Comparison of ENCODE assay signal across 8 cellular contexts in the genomic region with DNA sequence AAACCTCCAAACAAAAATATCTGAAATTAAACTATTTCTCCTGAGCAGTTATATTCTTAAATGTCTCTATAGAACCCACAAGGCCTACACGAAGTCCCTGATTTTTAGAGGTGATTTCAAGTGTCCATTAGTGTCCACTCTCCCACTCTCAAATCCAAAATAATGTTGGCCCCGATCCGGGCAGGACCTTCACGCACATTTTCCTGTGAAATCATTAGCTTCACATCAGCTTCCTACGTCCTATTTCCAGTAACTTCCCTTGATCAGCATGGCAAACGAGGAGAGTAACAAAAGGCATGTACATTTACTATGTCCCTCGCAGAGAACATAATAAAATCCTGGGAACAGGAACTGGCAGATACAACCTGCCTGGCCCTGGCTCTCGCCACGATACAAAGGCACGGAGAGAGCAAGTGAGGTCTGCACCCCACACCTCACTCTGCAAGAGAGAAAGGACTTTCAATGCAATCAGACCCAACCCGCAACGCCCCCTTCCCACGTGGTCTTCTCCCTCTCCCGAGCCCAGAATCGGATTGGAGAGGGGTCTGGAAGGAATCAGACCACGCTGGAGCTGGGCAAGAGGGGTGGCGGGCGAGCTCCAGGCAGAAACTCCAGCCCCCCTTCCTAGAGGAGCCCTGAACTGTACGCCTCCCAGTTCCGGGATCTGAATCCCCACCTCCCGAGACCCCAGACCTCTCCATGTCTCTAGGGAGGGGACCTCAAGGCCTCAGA. TPM values are rescaled to one million over a fixed set of nuclear protein-coding genes. Genes with fewer than 3 reads are reported as not detected.
A peak's percentile ranks its signal among the peaks of the same experiment; 100 is the strongest.
DNase-seq lines count a peak whose midpoint lies in the region; ATAC-seq and TF ChIP-seq lines count a peak whose summit lies in the region.

No MANE protein-coding gene starts in this region.

- no peaks in the 10 kb centered on the region for H3K9me3 ChIP-seq in OCI-LY1 (ENCODE audit: low read length)
- no peaks in the 10 kb centered on the region for H3K9me3 ChIP-seq in transverse colon

- H3K27ac ChIP-seq in HL-60 (replicated peaks) (peak overlapping the region; percentile 70), OCI-LY1 (ENCODE audit: low read depth, low read length, poor library complexity, severe bottlenecking) (peak overlapping the region; percentile 53), transverse colon (peak overlapping the region; percentile 88 to 91 (median 90))

- H3K27me3 Mint-ChIP-seq in activated naive CD8-positive, alpha-beta T cell, result no peaks in the 10 kb centered on the region

- peak overlapping the region; percentile 99 for H3K4me2 ChIP-seq in OCI-LY1 (ENCODE audit: low read length)

- H3K4me3 Mint-ChIP-seq in activated naive CD8-positive, alpha-beta T cell, result peak overlapping the region; percentile 97

- no peak overlapping the region for H2AFZ ChIP-seq in OCI-LY1 (ENCODE audit: low read length)

- H3K27me3 ChIP-seq in HL-60 (ENCODE audit: insufficient read depth, poor library complexity, severe bottlenecking) (no peaks in the 10 kb centered on the region), OCI-LY1 (ENCODE audit: insufficient read depth, low read length) (no peaks in the 10 kb centered on the region), transverse colon (no peaks in the 10 kb centered on the region)

- intact Hi-C loops in transverse colon (cut with DNase I; ENCODE audit: low total_unique reads), result loop anchor here (10.0 kb wide), 1 partner anchor 47 kb away; the partner anchor contains the start of genes ACACA and TADA2A

- TF ChIP-seq EP300 in transverse colon (IDR thresholded peaks at IDR 0.05; ENCODE audit: low read depth), result no peak

- TF ChIP-seq POLR2A in transverse colon (IDR thresholded peaks at IDR 0.05), result no peak

- H3K4me1 Mint-ChIP-seq in activated naive CD8-positive, alpha-beta T cell (ENCODE audit: low read depth), result peaks cover 19% of the 10 kb centered on the region

- WGBS in transverse colon (ENCODE audit: low coverage in 1 of 2), 2 donors, result 0 to 2% methylated on average over 1 to 21 of the region's 21 CpGs

- peak; percentile 68 for DNase-seq in AG08396 (ENCODE audit: low spot score)
- DNase-seq in HL-60 (ENCODE audit: low read depth in 1 of 2, low spot score in 1 of 2), result peak in 1 of 2 experiments; percentile 51
- peak; percentile 67 for DNase-seq in glomerular visceral epithelial cell (ENCODE audit: extremely low spot score)
- DNase-seq in non-pigmented ciliary epithelial cell (ENCODE audit: low read depth), result peak; percentile 8
- peak; percentile 57 for DNase-seq in transverse colon

- no peaks in the 10 kb centered on the region for H3F3A ChIP-seq in OCI-LY1 (ENCODE audit: insufficient read depth, low read length)

- peak overlapping the region; percentile 86 for H3K27ac Mint-ChIP-seq in activated naive CD8-positive, alpha-beta T cell

- H3K36me3 ChIP-seq in OCI-LY1 (ENCODE audit: insufficient read depth, low read length) (peaks cover 15% of the 10 kb centered on the region), transverse colon (no peaks in the 10 kb centered on the region)

- H3K4me1 ChIP-seq in OCI-LY1 (ENCODE audit: insufficient read depth, low read length, severe bottlenecking), result peaks cover 25% of the 10 kb centered on the region
- H3K4me1 ChIP-seq in transverse colon, result peaks cover 6 to 34% (median 21%) of the 10 kb centered on the region in 4 donors

- peak overlapping the region; percentile 94 for H3K9ac ChIP-seq in OCI-LY1 (ENCODE audit: low read length)

- H3K9me3 Mint-ChIP-seq in activated naive CD8-positive, alpha-beta T cell (ENCODE audit: low read depth), result no peaks in the 10 kb centered on the region

- ATAC-seq in GM18511 (IDR thresholded peaks at IDR 0.05; ENCODE audit: unreplicated experiment), result peak; percentile 29

- in situ Hi-C loops in transverse colon (cut with MboI; ENCODE audit: low pct_ligation_motif_present in 1 of 4, low pct_unique_long_range_greater_than_20kb in 1 of 4, low sequenced_read_pairs in 3 of 4), result no loop called here

- no peak for TF ChIP-seq CTCF in HL-60 (IDR thresholded peaks at IDR 0.05; ENCODE audit: insufficient read depth, low read length)
- no peak for TF ChIP-seq CTCF in OCI-LY1 (IDR thresholded peaks at IDR 0.05; ENCODE audit: low read length)
- no peak for TF ChIP-seq CTCF in transverse colon (IDR thresholded peaks at IDR 0.05)

- peaks cover 46% of the 10 kb centered on the region for H3K79me2 ChIP-seq in OCI-LY1 (ENCODE audit: insufficient read depth, low read length)

- H4K20me1 ChIP-seq in OCI-LY1 (ENCODE audit: insufficient read depth, low read length), result no peaks in the 10 kb centered on the region

- peaks cover 4% of the 10 kb centered on the region for H3K36me3 Mint-ChIP-seq in activated naive CD8-positive, alpha-beta T cell

- peak overlapping the region; percentile 97 for H3K4me3 ChIP-seq in HL-60 (replicated peaks; ENCODE audit: insufficient read depth, low read length)
- H3K4me3 ChIP-seq in OCI-LY1 (ENCODE audit: low read depth, low read length, poor library complexity, severe bottlenecking), result peak overlapping the region; percentile 94
- H3K4me3 ChIP-seq in transverse colon, result peak overlapping the region; percentile 74 to 95 (median 78)

- no peaks in the 10 kb centered on the region for H3K9me2 ChIP-seq in OCI-LY1 (ENCODE audit: low read depth, low read length)

RNA-seq across cellular contexts. Expression of gene C17orf78, which starts 17.5 kb away (rescaled TPM):
- total RNA-seq in transverse colon, result not detected

RNA-seq across cellular contexts. Expression of gene ACACA, which starts 48.4 kb away (rescaled TPM):
- 100 to 1,000 TPM in 1 of 4 donors, 10 to 100 TPM in 3; 21.7 to 173 (median 23.9) TPM for total RNA-seq in transverse colon

RNA-seq across cellular contexts. Expression of gene TADA2A, which starts 48.4 kb away (rescaled TPM):
- 10 to 100 TPM in 2 of 4 donors, 1 to 10 TPM in 2; 8.3 to 26.6 (median 12.4) TPM for total RNA-seq in transverse colon
